Comparison of ENCODE assay signal across 19 cellular contexts in genomic region chr2:122098301-122098700, GRCh38.
DNase-seq lines count a peak whose midpoint lies in the region; ATAC-seq, FAIRE-seq and TF ChIP-seq lines count a peak whose summit lies in the region.
"Had no signal": no experiment of that assay in that cellular context is flagged by ENCODE, and none has a peak within 500 bp of the region (broad histone marks: within the 10 kb centered on the region; RNA-seq: fewer than 3 reads in every experiment).

No MANE protein-coding gene starts in this region.

- DNase-seq in GM03348 (ENCODE audit: low spot score) (peak; percentile 28), astrocyte (ENCODE audit: low read depth) (peak; percentile 51), nephron progenitor cell (no peak), transverse colon (no peak), Ammon's horn (ENCODE audit: low spot score) (no peak), testis (no peak)
- DNase-seq: BE2C; CD4-positive, CD25-positive, alpha-beta regulatory T cell; DMS153; H7; KBM-7; NCI-H2029; NCI-H446 treated with DMSO at 0.1 percent for 48 hours; NCI-H526; NCI-H82; NK-92 treated with Interleukin-12 subunit alpha and Interleukin-12 subunit beta, amount 100 ng/mL, for 24 hours; PC-3; SK-N-SH had no signal

- in situ Hi-C loops in transverse colon (cut with MboI; ENCODE audit: low pct_ligation_motif_present in 1 of 4, low pct_unique_long_range_greater_than_20kb in 1 of 4, low sequenced_read_pairs in 3 of 4), result no loop called here

- no peak overlapping the region for H3K9ac ChIP-seq in astrocyte (ENCODE audit: low read length)
- H3K9ac ChIP-seq: SK-N-SH had no signal

- H3K27ac ChIP-seq in astrocyte (ENCODE audit: low read depth, low read length) (no peak overlapping the region), transverse colon (no peak overlapping the region), testis (no peak overlapping the region)

- H3K4me3 Mint-ChIP-seq in astrocyte (ENCODE audit: unreplicated experiment) (peak overlapping the region; percentile 11), nephron progenitor cell (no peak overlapping the region)
- H3K4me3 Mint-ChIP-seq: CD4-positive, CD25-positive, alpha-beta regulatory T cell had no signal

- H3K4me2 ChIP-seq in astrocyte (ENCODE audit: low read length), result no peak overlapping the region
- H3K4me2 ChIP-seq: SK-N-SH had no signal

- ATAC-seq in HG03139 (IDR thresholded peaks at IDR 0.05; ENCODE audit: unreplicated experiment), result no peak
- ATAC-seq: PC-3 had no signal

- intact Hi-C loops in transverse colon (cut with DNase I; ENCODE audit: low total_unique reads) (no loop called here), testis (cut with DNase I; ENCODE audit: low total_unique reads) (no loop called here)

- H3K4me1 ChIP-seq in astrocyte (ENCODE audit: insufficient read depth, low read length) (peaks cover 13% of the 10 kb centered on the region), transverse colon (no peaks in the 10 kb centered on the region), testis (no peaks in the 10 kb centered on the region)
- H3K4me1 ChIP-seq: BE2C had no signal

- no peaks in the 10 kb centered on the region for H3K36me3 ChIP-seq in astrocyte (ENCODE audit: insufficient read depth, low read length)
- H3K36me3 ChIP-seq in transverse colon, result no peaks in the 10 kb centered on the region
- H3K36me3 ChIP-seq in testis (ENCODE audit: low read depth, missing control alignments), result no peaks in the 10 kb centered on the region
- H3K36me3 ChIP-seq: BE2C had no signal

- no peaks in the 10 kb centered on the region for H3K27me3 Mint-ChIP-seq in astrocyte (ENCODE audit: low read depth, unreplicated experiment)
- peaks cover 10% of the 10 kb centered on the region for H3K27me3 Mint-ChIP-seq in nephron progenitor cell (ENCODE audit: low read depth, poor library complexity)
- H3K27me3 Mint-ChIP-seq: CD4-positive, CD25-positive, alpha-beta regulatory T cell had no signal

- H3K9me3 ChIP-seq in astrocyte (ENCODE audit: insufficient read depth, low read depth, low read length), result no peaks in the 10 kb centered on the region
- no peaks in the 10 kb centered on the region for H3K9me3 ChIP-seq in transverse colon
- no peaks in the 10 kb centered on the region for H3K9me3 ChIP-seq in testis
- H3K9me3 ChIP-seq: BE2C, SK-N-SH had no signal

- no peak overlapping the region for H2AFZ ChIP-seq in astrocyte (ENCODE audit: low read depth, low read length)

- FAIRE-seq in astrocyte (lab: Jason Lieb, UNC), result no peak

- H3K4me1 Mint-ChIP-seq in astrocyte (ENCODE audit: low read depth, unreplicated experiment) (peaks cover 41% of the 10 kb centered on the region), nephron progenitor cell (no peaks in the 10 kb centered on the region)
- H3K4me1 Mint-ChIP-seq: CD4-positive, CD25-positive, alpha-beta regulatory T cell had no signal

- TF ChIP-seq EP300 in transverse colon (IDR thresholded peaks at IDR 0.05; ENCODE audit: low read depth), result no peak

- no peak for TF ChIP-seq POLR2A in transverse colon (IDR thresholded peaks at IDR 0.05)
- TF ChIP-seq POLR2A in testis (IDR thresholded peaks at IDR 0.05), result no peak

- WGBS in transverse colon (ENCODE audit: low coverage in 1 of 2), 2 donors, result 71 to 79% methylated on average over 1 of the region's 1 CpG
- whole genome bisulfite sequencing in testis, 2 donors, result 78 to 89% methylated on average over 1 of the region's 1 CpG

- H3K27ac Mint-ChIP-seq in astrocyte (ENCODE audit: unreplicated experiment) (peak overlapping the region; percentile 70), nephron progenitor cell (peak overlapping the region; percentile 11)
- H3K27ac Mint-ChIP-seq: CD4-positive, CD25-positive, alpha-beta regulatory T cell had no signal

- H3K27me3 ChIP-seq in astrocyte (ENCODE audit: insufficient read depth, low read length) (no peaks in the 10 kb centered on the region), transverse colon (no peaks in the 10 kb centered on the region), testis (no peaks in the 10 kb centered on the region)
- H3K27me3 ChIP-seq: BE2C had no signal

- peaks cover 4% of the 10 kb centered on the region for H3K9me3 Mint-ChIP-seq in astrocyte (ENCODE audit: unreplicated experiment)
- H3K9me3 Mint-ChIP-seq in nephron progenitor cell, result no peaks in the 10 kb centered on the region
- H3K9me3 Mint-ChIP-seq: CD4-positive, CD25-positive, alpha-beta regulatory T cell had no signal

- TF ChIP-seq CTCF in astrocyte (IDR thresholded peaks at IDR 0.05; ENCODE audit: insufficient read depth, low read depth, low read length), result no peak
- TF ChIP-seq CTCF in nephron progenitor cell (IDR thresholded peaks at IDR 0.05), result no peak
- TF ChIP-seq CTCF in transverse colon (IDR thresholded peaks at IDR 0.05), result no peak
- no peak for TF ChIP-seq CTCF in testis (IDR thresholded peaks at IDR 0.05)

- no peak overlapping the region for H3K4me3 ChIP-seq in astrocyte (ENCODE audit: insufficient read depth, low read depth, low read length)
- H3K4me3 ChIP-seq in transverse colon, result no peak overlapping the region
- H3K4me3 ChIP-seq in testis, result no peak overlapping the region

- H3K36me3 Mint-ChIP-seq in astrocyte (ENCODE audit: low read depth, unreplicated experiment) (no peaks in the 10 kb centered on the region), nephron progenitor cell (ENCODE audit: low read depth) (no peaks in the 10 kb centered on the region)
- H3K36me3 Mint-ChIP-seq: CD4-positive, CD25-positive, alpha-beta regulatory T cell had no signal

- H4K20me1 ChIP-seq in astrocyte (ENCODE audit: insufficient read depth, low read length), result no peaks in the 10 kb centered on the region

- H3K79me2 ChIP-seq in astrocyte (ENCODE audit: insufficient read depth, low read length), result no peaks in the 10 kb centered on the region

Comparison
In these comparisons a context has a peak if more than half of its experiments do, and no peak if none do; other contexts are left out.
1. DNase-seq: peak in GM03348 (single experiment) and astrocyte (single experiment); none in nephron progenitor cell (single experiment), transverse colon (single experiment), Ammon's horn (single experiment) and testis (single experiment).